Comparison of ENCODE assay signal across 1 cellular context in the genomic region with DNA sequence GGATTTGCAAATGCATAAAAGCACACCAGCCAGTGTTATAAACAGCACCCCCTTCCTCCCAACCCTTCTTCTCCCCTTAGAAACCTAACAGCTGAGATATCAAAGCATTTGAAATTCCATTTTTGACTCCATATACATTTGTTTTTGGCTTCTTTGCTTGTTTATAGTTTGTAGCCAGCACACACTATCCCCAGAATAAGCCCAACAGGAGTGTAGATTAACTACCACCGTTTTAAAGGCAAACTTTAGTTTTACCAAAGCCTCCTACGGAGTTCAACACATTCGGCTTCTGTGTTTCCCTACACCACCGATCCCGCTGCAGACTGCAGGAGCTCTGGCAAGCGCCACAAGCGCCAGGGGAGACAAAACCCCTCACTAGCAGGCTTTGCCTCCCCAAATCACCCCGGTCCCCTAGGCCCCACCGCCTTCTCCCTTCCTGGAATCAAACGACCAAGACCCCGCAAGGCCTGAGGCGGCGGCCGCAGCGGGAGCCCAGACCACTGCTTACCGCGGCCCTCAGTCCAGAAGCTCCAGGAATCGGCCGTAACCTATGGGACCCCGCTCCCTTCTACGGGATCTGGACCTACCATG.
TF ChIP-seq lines count a peak whose summit lies in the region.

No MANE protein-coding gene starts in this region.

TF ChIP-seq in HepG2, 621 proteins besides CTCF, POLR2A, EP300 and RAD21 (continued from another document and continues in another):
- TF ChIP-seq, protein P1, sequence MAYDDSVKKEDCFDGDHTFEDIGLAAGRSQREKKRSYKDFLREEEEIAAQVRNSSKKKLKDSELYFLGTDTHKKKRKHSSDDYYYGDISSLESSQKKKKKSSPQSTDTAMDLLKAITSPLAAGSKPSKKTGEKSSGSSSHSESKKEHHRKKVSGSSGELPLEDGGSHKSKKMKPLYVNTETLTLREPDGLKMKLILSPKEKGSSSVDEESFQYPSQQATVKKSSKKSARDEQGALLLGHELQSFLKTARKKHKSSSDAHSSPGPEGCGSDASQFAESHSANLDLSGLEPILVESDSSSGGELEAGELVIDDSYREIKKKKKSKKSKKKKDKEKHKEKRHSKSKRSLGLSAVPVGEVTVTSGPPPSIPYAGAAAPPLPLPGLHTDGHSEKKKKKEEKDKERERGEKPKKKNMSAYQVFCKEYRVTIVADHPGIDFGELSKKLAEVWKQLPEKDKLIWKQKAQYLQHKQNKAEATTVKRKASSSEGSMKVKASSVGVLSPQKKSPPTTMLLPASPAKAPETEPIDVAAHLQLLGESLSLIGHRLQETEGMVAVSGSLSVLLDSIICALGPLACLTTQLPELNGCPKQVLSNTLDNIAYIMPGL (CRISPR knock-in tag; IDR thresholded peaks at IDR 0.05; ENCODE audit: borderline replicate concordance in 1 of 2, low read depth in 1 of 2), result 0 out of 4 replicates have a peak, but pooled peaks of 1 of the 2 experiments have one; percentile 65
- TF ChIP-seq ZNF510 (CRISPR knock-in tag; IDR thresholded peaks at IDR 0.05; ENCODE audit: low read depth) (peak; percentile 45; the same call in 1 of the 2 replicates), POLR2G (IDR thresholded peaks at IDR 0.05; ENCODE audit: low read depth, low read length) (no peak), TMF1 (CRISPR knock-in tag; IDR thresholded peaks at IDR 0.05; ENCODE audit: low read depth) (peak; percentile 44; the same call in 1 of the 2 replicates), ZNF333 (CRISPR knock-in tag; IDR thresholded peaks at IDR 0.05; ENCODE audit: borderline replicate concordance) (0 out of 2 replicates have a peak, but pooled peaks have one; percentile 41), ZNF547 (CRISPR knock-in tag; IDR thresholded peaks at IDR 0.05) (no peak), FLYWCH1 (CRISPR knock-in tag; IDR thresholded peaks at IDR 0.05) (no peak), RBFOX2 (IDR thresholded peaks at IDR 0.05; ENCODE audit: low read depth, low read length) (peak; percentile 46; the same call in 1 of the 2 replicates), RBM22 (optimal IDR thresholded peaks at IDR 0.05; ENCODE audit: low read length) (no peak), KLF6 (CRISPR knock-in tag; IDR thresholded peaks at IDR 0.05) (no peak), ZFY (CRISPR knock-in tag; IDR thresholded peaks at IDR 0.05) (no peak), CC2D1A (CRISPR knock-in tag; IDR thresholded peaks at IDR 0.05) (no peak), AKAP8 (CRISPR knock-in tag; IDR thresholded peaks at IDR 0.05) (no peak), TGIF2 (CRISPR knock-in tag; IDR thresholded peaks at IDR 0.05) (no peak; the same call in 1 of the 2 replicates), ZSCAN31 (CRISPR knock-in tag; IDR thresholded peaks at IDR 0.05; ENCODE audit: low read depth) (no peak), ZBTB1 (CRISPR knock-in tag; IDR thresholded peaks at IDR 0.05; ENCODE audit: borderline replicate concordance) (no peak), ZNF251 (CRISPR knock-in tag; IDR thresholded peaks at IDR 0.05) (0 out of 2 replicates have a peak, but pooled peaks have one; percentile 39), MIER3 (CRISPR knock-in tag; IDR thresholded peaks at IDR 0.05; ENCODE audit: borderline replicate concordance) (no peak), FOXC1 (CRISPR knock-in tag; IDR thresholded peaks at IDR 0.05; ENCODE audit: borderline replicate concordance) (no peak), HNRNPLL (IDR thresholded peaks at IDR 0.05; ENCODE audit: low read depth, low read length, poor library complexity, severe bottlenecking) (no peak), AGO1 (IDR thresholded peaks at IDR 0.05; ENCODE audit: low read depth, low read length, poor library complexity, severe bottlenecking) (no peak), GPN1 (CRISPR knock-in tag; IDR thresholded peaks at IDR 0.05; ENCODE audit: borderline replicate concordance) (0 out of 2 replicates have a peak, but pooled peaks have one; percentile 83), ZNF749 (CRISPR knock-in tag; IDR thresholded peaks at IDR 0.05; ENCODE audit: borderline replicate concordance) (no peak), NFKB2 (CRISPR knock-in tag; IDR thresholded peaks at IDR 0.05; ENCODE audit: borderline replicate concordance) (no peak), SMAD9 (CRISPR knock-in tag; IDR thresholded peaks at IDR 0.05) (no peak), ZNF670 (CRISPR knock-in tag; IDR thresholded peaks at IDR 0.05; ENCODE audit: borderline replicate concordance) (no peak), MAF1 (CRISPR knock-in tag; IDR thresholded peaks at IDR 0.05; ENCODE audit: borderline replicate concordance) (no peak), ZNF773 (CRISPR knock-in tag; IDR thresholded peaks at IDR 0.05; ENCODE audit: borderline replicate concordance) (no peak), MXD4 (CRISPR knock-in tag; IDR thresholded peaks at IDR 0.05) (0 out of 2 replicates have a peak, but pooled peaks have one; percentile 61), ZBTB21 (CRISPR knock-in tag; IDR thresholded peaks at IDR 0.05) (no peak), ZNF616 (CRISPR knock-in tag; IDR thresholded peaks at IDR 0.05; ENCODE audit: low read depth) (no peak), HHEX (CRISPR knock-in tag; IDR thresholded peaks at IDR 0.05) (no peak), MAZ (IDR thresholded peaks at IDR 0.05; ENCODE audit: borderline replicate concordance, low read depth, low read length) (no peak), MAZ (CRISPR knock-in tag; IDR thresholded peaks at IDR 0.05; ENCODE audit: low read depth) (no peak), ARNTL (CRISPR knock-in tag; IDR thresholded peaks at IDR 0.05) (no peak; the same call in 1 of the 2 replicates), MYNN (CRISPR knock-in tag; IDR thresholded peaks at IDR 0.05; ENCODE audit: low read depth) (no peak), ATRX (CRISPR knock-in tag; IDR thresholded peaks at IDR 0.05; ENCODE audit: borderline replicate concordance) (no peak), NR1H2 (CRISPR knock-in tag; IDR thresholded peaks at IDR 0.05; ENCODE audit: borderline replicate concordance, low read depth) (no peak), ZNF33B (CRISPR knock-in tag; IDR thresholded peaks at IDR 0.05) (no peak), ATAD3A (CRISPR knock-in tag; IDR thresholded peaks at IDR 0.05) (0 out of 2 replicates have a peak, but pooled peaks have one; percentile 53)
- TF ChIP-seq, protein P2, sequence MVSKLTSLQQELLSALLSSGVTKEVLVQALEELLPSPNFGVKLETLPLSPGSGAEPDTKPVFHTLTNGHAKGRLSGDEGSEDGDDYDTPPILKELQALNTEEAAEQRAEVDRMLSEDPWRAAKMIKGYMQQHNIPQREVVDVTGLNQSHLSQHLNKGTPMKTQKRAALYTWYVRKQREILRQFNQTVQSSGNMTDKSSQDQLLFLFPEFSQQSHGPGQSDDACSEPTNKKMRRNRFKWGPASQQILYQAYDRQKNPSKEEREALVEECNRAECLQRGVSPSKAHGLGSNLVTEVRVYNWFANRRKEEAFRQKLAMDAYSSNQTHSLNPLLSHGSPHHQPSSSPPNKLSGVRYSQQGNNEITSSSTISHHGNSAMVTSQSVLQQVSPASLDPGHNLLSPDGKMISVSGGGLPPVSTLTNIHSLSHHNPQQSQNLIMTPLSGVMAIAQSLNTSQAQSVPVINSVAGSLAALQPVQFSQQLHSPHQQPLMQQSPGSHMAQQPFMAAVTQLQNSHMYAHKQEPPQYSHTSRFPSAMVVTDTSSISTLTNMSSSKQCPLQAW (CRISPR knock-in tag; IDR thresholded peaks at IDR 0.05), result no peak
- TF ChIP-seq, protein P3, sequence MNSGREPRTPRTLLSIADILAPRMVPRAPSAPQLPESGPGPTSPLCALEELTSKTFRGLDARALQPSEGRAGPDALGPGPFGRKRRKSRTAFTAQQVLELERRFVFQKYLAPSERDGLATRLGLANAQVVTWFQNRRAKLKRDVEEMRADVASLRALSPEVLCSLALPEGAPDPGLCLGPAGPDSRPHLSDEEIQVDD (CRISPR knock-in tag; IDR thresholded peaks at IDR 0.05; ENCODE audit: borderline replicate concordance), result no peak
- TF ChIP-seq, protein P4, sequence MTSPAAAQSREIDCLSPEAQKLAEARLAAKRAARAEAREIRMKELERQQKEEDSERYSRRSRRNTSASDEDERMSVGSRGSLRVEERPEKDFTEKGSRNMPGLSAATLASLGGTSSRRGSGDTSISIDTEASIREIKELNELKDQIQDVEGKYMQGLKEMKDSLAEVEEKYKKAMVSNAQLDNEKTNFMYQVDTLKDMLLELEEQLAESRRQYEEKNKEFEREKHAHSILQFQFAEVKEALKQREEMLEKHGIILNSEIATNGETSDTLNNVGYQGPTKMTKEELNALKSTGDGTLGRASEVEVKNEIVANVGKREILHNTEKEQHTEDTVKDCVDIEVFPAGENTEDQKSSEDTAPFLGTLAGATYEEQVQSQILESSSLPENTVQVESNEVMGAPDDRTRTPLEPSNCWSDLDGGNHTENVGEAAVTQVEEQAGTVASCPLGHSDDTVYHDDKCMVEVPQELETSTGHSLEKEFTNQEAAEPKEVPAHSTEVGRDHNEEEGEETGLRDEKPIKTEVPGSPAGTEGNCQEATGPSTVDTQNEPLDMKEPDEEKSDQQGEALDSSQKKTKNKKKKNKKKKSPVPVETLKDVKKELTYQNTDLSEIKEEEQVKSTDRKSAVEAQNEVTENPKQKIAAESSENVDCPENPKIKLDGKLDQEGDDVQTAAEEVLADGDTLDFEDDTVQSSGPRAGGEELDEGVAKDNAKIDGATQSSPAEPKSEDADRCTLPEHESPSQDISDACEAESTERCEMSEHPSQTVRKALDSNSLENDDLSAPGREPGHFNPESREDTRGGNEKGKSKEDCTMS (CRISPR knock-in tag; conservative IDR thresholded peaks at IDR 0.05), result no peak
- TF ChIP-seq, protein P5, sequence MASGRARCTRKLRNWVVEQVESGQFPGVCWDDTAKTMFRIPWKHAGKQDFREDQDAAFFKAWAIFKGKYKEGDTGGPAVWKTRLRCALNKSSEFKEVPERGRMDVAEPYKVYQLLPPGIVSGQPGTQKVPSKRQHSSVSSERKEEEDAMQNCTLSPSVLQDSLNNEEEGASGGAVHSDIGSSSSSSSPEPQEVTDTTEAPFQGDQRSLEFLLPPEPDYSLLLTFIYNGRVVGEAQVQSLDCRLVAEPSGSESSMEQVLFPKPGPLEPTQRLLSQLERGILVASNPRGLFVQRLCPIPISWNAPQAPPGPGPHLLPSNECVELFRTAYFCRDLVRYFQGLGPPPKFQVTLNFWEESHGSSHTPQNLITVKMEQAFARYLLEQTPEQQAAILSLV (CRISPR knock-in tag; IDR thresholded peaks at IDR 0.05; ENCODE audit: borderline replicate concordance), result no peak; the same call in 1 of the 2 replicates
- TF ChIP-seq, protein P6, sequence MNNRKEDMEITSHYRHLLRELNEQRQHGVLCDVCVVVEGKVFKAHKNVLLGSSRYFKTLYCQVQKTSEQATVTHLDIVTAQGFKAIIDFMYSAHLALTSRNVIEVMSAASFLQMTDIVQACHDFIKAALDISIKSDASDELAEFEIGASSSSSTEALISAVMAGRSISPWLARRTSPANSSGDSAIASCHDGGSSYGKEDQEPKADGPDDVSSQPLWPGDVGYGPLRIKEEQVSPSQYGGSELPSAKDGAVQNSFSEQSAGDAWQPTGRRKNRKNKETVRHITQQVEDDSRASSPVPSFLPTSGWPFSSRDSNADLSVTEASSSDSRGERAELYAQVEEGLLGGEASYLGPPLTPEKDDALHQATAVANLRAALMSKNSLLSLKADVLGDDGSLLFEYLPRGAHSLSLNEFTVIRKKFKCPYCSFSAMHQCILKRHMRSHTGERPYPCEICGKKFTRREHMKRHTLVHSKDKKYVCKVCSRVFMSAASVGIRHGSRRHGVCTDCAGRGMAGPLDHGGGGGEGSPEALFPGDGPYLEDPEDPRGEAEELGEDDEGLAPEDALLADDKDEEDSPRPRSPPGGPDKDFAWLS (CRISPR knock-in tag; IDR thresholded peaks at IDR 0.05; ENCODE audit: borderline replicate concordance), result 0 out of 2 replicates have a peak, but pooled peaks have one; percentile 75
- TF ChIP-seq, protein P7, sequence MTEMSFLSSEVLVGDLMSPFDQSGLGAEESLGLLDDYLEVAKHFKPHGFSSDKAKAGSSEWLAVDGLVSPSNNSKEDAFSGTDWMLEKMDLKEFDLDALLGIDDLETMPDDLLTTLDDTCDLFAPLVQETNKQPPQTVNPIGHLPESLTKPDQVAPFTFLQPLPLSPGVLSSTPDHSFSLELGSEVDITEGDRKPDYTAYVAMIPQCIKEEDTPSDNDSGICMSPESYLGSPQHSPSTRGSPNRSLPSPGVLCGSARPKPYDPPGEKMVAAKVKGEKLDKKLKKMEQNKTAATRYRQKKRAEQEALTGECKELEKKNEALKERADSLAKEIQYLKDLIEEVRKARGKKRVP (CRISPR knock-in tag; IDR thresholded peaks at IDR 0.05), result no peak
- TF ChIP-seq, protein P8, sequence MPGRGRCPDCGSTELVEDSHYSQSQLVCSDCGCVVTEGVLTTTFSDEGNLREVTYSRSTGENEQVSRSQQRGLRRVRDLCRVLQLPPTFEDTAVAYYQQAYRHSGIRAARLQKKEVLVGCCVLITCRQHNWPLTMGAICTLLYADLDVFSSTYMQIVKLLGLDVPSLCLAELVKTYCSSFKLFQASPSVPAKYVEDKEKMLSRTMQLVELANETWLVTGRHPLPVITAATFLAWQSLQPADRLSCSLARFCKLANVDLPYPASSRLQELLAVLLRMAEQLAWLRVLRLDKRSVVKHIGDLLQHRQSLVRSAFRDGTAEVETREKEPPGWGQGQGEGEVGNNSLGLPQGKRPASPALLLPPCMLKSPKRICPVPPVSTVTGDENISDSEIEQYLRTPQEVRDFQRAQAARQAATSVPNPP (CRISPR knock-in tag; IDR thresholded peaks at IDR 0.05), result no peak
- TF ChIP-seq, protein P9, sequence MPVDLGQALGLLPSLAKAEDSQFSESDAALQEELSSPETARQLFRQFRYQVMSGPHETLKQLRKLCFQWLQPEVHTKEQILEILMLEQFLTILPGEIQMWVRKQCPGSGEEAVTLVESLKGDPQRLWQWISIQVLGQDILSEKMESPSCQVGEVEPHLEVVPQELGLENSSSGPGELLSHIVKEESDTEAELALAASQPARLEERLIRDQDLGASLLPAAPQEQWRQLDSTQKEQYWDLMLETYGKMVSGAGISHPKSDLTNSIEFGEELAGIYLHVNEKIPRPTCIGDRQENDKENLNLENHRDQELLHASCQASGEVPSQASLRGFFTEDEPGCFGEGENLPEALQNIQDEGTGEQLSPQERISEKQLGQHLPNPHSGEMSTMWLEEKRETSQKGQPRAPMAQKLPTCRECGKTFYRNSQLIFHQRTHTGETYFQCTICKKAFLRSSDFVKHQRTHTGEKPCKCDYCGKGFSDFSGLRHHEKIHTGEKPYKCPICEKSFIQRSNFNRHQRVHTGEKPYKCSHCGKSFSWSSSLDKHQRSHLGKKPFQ (CRISPR knock-in tag; IDR thresholded peaks at IDR 0.05; ENCODE audit: insufficient replicate concordance), result peak; percentile 68
- TF ChIP-seq, protein P10, sequence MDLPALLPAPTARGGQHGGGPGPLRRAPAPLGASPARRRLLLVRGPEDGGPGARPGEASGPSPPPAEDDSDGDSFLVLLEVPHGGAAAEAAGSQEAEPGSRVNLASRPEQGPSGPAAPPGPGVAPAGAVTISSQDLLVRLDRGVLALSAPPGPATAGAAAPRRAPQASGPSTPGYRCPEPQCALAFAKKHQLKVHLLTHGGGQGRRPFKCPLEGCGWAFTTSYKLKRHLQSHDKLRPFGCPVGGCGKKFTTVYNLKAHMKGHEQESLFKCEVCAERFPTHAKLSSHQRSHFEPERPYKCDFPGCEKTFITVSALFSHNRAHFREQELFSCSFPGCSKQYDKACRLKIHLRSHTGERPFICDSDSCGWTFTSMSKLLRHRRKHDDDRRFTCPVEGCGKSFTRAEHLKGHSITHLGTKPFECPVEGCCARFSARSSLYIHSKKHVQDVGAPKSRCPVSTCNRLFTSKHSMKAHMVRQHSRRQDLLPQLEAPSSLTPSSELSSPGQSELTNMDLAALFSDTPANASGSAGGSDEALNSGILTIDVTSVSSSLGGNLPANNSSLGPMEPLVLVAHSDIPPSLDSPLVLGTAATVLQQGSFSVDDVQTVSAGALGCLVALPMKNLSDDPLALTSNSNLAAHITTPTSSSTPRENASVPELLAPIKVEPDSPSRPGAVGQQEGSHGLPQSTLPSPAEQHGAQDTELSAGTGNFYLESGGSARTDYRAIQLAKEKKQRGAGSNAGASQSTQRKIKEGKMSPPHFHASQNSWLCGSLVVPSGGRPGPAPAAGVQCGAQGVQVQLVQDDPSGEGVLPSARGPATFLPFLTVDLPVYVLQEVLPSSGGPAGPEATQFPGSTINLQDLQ (CRISPR knock-in tag; IDR thresholded peaks at IDR 0.05), result no peak
